ENCODE assay signal across 8 cellular contexts in genomic region chr3:195258449-195259145, GRCh38. TPM values are rescaled to one million over a fixed set of nuclear protein-coding genes. Genes with fewer than 3 reads are reported as not detected.
A peak's percentile ranks its signal among the peaks of the same experiment; 100 is the strongest.
DNase-seq lines count a peak whose midpoint lies in the region; FAIRE-seq and TF ChIP-seq lines count a peak whose summit lies in the region.
"Had no signal": no experiment of that assay in that cellular context is flagged by ENCODE, and none has a peak within 500 bp of the region (broad histone marks: within the 10 kb centered on the region; RNA-seq: fewer than 3 reads in every experiment).

No MANE protein-coding gene starts in this region.

- no peak overlapping the region for H3K4me3 ChIP-seq in right atrium auricular region

- peaks cover 12 to 13% of the 10 kb centered on the region in 2 donors for H3K36me3 Mint-ChIP-seq in CD14-positive monocyte

- peak overlapping the region; percentile 95 for H3K27ac ChIP-seq in VCaP
- H3K27ac ChIP-seq in right atrium auricular region: peak overlapping the region; percentile 86 to 88
- peak overlapping the region; percentile 59 for H3K27ac ChIP-seq in substantia nigra (ENCODE audit: low read depth, low read length, poor library complexity, severe bottlenecking)

- H3K9me3 Mint-ChIP-seq in CD14-positive monocyte: no peaks in the 10 kb centered on the region

- no peak for FAIRE-seq in HTR-8/SVneo (lab: Jason Lieb, UNC)
- FAIRE-seq: keratinocyte had no signal

- intact Hi-C loops in CD14-positive monocyte (cut with micrococcal nuclease): loop anchor here in 1 of 2 donors (10.0 kb wide), 1 partner anchor 154 kb away; no protein-coding TSS in a partner anchor

- TF ChIP-seq CTCF in VCaP (conservative IDR thresholded peaks at IDR 0.05) (no peak), right atrium auricular region (IDR thresholded peaks at IDR 0.05) (no peak), CD14-positive monocyte (IDR thresholded peaks at IDR 0.05) (no peak)

- H3K4me3 Mint-ChIP-seq in CD14-positive monocyte: peak overlapping the region in 1 of 2 donors; percentile 37

- peaks cover 0 to 2% (median 0%) of the 10 kb centered on the region in 3 donors for H3K27me3 Mint-ChIP-seq in CD14-positive monocyte (ENCODE audit: low read depth in 3 of 3)

- peak overlapping the region in 2 of 7 donors; percentile 51 to 66 for H3K27ac Mint-ChIP-seq in CD14-positive monocyte

- H3K27me3 ChIP-seq in right atrium auricular region: no peaks in the 10 kb centered on the region

- no peaks in the 10 kb centered on the region for H3K36me3 ChIP-seq in right atrium auricular region

- no peaks in the 10 kb centered on the region for H3K9me3 ChIP-seq in right atrium auricular region

- H3K4me1 ChIP-seq in right atrium auricular region: peaks cover 0 to 28% of the 10 kb centered on the region in 2 donors

- peaks cover 31% of the 10 kb centered on the region for H3K4me1 Mint-ChIP-seq in CD14-positive monocyte

- DNase-seq in HTR-8/SVneo (ENCODE audit: insufficient read length, low spot score) (peak; percentile 20), right atrium auricular region (ENCODE audit: low spot score) (peak; percentile 58), substantia nigra (lab: John Stamatoyannopoulos, UW) (no peak), HPDE6-E6E7 (ENCODE audit: extremely low spot score) (no peak), CD14-positive monocyte (ENCODE audit: low spot score) (no peak), SKM-1 (lab: John Stamatoyannopoulos, UW; ENCODE audit: unreplicated experiment) (no peak)

RNA-seq across cellular contexts. Expression of gene XXYLT1, which starts 12.4 kb away (rescaled TPM):
- 1 to 10 TPM; 4.6 to 6.7 TPM for total RNA-seq in right atrium auricular region
- 10 to 100 TPM; 11.8 to 13.5 TPM for polyA plus RNA-seq in CD14-positive monocyte

Comparison
In these comparisons a context has a peak if more than half of its experiments do, and no peak if none do; other contexts are left out.
1. DNase-seq: peak in HTR-8/SVneo (single experiment) and right atrium auricular region (single experiment); none in substantia nigra (0 of 49), HPDE6-E6E7 (single experiment), CD14-positive monocyte (single experiment) and SKM-1 (single experiment).
2. Peak in every context shown above with its lines, with median percentiles within 50 percentile points of each other: H3K27ac ChIP-seq.